ENCODE assay signal across 8 cellular contexts in genomic region chr4:172982151-172982590, GRCh38.
DNase-seq lines count a peak whose midpoint lies in the region; ATAC-seq and TF ChIP-seq lines count a peak whose summit lies in the region.

No MANE protein-coding gene starts in this region.

- H3K27me3 ChIP-seq in Panc1 (ENCODE audit: control insufficient read depth, insufficient read depth, low read length) (no peaks in the 10 kb centered on the region; the same call in 1 of the 2 replicates), left lung (no peaks in the 10 kb centered on the region), colonic mucosa (no peaks in the 10 kb centered on the region)

- ATAC-seq in HG02610 (IDR thresholded peaks at IDR 0.05; ENCODE audit: unreplicated experiment): peak; percentile 54
- peak; percentile 74 for ATAC-seq in Panc1
- ATAC-seq in left lung: peak; percentile 65

- no peaks in the 10 kb centered on the region for H3K4me1 ChIP-seq in Panc1 (ENCODE audit: control insufficient read depth, insufficient read depth, low read length)
- H3K4me1 ChIP-seq in left lung: no peaks in the 10 kb centered on the region
- no peaks in the 10 kb centered on the region for H3K4me1 ChIP-seq in colonic mucosa

- H3K36me3 ChIP-seq in Panc1 (ENCODE audit: control insufficient read depth, insufficient read depth, low read length) (no peaks in the 10 kb centered on the region), left lung (no peaks in the 10 kb centered on the region), colonic mucosa (no peaks in the 10 kb centered on the region)

- POLR2A ChIA-PET in Panc1 (lab: Charles Lee): no interaction called here

- no peak overlapping the region for H3K4me3 ChIP-seq in Panc1 (ENCODE audit: low read depth in 2 of 2, low read length in 2 of 2)
- no peak overlapping the region for H3K4me3 ChIP-seq in left lung
- no peak overlapping the region for H3K4me3 ChIP-seq in colonic mucosa

- in situ Hi-C loops in Panc1 (cut with HindIII; ENCODE audit: low pct_unique_long_range_greater_than_20kb, low sequenced_read_pairs): no loop called here

- no peak for TF ChIP-seq CTCF in Panc1 (IDR thresholded peaks at IDR 0.05)
- TF ChIP-seq CTCF in left lung (IDR thresholded peaks at IDR 0.05): no peak
- TF ChIP-seq CTCF in colonic mucosa (IDR thresholded peaks at IDR 0.05): no peak

- CTCF ChIA-PET in Panc1 (lab: Charles Lee): interaction anchor here (0.6 kb wide), 1 partner anchor 89 kb away, joined by 4 read pairs; no protein-coding TSS in a partner anchor

- intact Hi-C loops in Panc1 (cut with micrococcal nuclease; ENCODE audit: unreplicated experiment) (no loop called here), left lung (cut with DNase I) (no loop called here), colonic mucosa (cut with DNase I) (no loop called here)

- H3K9me3 ChIP-seq in Panc1 (ENCODE audit: control insufficient read depth, insufficient read depth, low read depth, low read length) (no peaks in the 10 kb centered on the region), left lung (peaks cover 0 to 3% of the 10 kb centered on the region in 2 donors), colonic mucosa (no peaks in the 10 kb centered on the region)

- H3K27ac ChIP-seq in Panc1 (ENCODE audit: low read length) (no peak overlapping the region), left lung (no peak overlapping the region), colonic mucosa (no peak overlapping the region)

- H3K9ac ChIP-seq in colonic mucosa (ENCODE audit: low read depth in 2 of 2, low read length in 2 of 2): no peak overlapping the region

- DNase-seq in EH (ENCODE audit: low read depth): peak; percentile 86
- peak; percentile 61 for DNase-seq in Panc1 (ENCODE audit: low read depth, low spot score)
- no peak for DNase-seq in left lung
- no peak for DNase-seq in D341Med (ENCODE audit: low spot score)
- DNase-seq in colonic mucosa: no peak
- DNase-seq in occipital lobe (lab: John Stamatoyannopoulos, UW): no peak
- no peak for DNase-seq in Ammon's horn (ENCODE audit: low spot score)

- BruUV-seq in Panc1 (replicated peaks; lab: Mats Ljungman, UMichigan): no TSS peak

Comparison
In these comparisons a context has a peak if more than half of its experiments do, and no peak if none do; other contexts are left out.
1. DNase-seq: peak in EH (single experiment) and Panc1 (single experiment); none in left lung (0 of 2), D341Med (single experiment), colonic mucosa (single experiment), occipital lobe (single experiment) and Ammon's horn (single experiment).
2. Peak in every context shown above with its lines, with median percentiles within 50 percentile points of each other: ATAC-seq.